Comparison of ENCODE assay signal across 12 cellular contexts in the genomic region with DNA sequence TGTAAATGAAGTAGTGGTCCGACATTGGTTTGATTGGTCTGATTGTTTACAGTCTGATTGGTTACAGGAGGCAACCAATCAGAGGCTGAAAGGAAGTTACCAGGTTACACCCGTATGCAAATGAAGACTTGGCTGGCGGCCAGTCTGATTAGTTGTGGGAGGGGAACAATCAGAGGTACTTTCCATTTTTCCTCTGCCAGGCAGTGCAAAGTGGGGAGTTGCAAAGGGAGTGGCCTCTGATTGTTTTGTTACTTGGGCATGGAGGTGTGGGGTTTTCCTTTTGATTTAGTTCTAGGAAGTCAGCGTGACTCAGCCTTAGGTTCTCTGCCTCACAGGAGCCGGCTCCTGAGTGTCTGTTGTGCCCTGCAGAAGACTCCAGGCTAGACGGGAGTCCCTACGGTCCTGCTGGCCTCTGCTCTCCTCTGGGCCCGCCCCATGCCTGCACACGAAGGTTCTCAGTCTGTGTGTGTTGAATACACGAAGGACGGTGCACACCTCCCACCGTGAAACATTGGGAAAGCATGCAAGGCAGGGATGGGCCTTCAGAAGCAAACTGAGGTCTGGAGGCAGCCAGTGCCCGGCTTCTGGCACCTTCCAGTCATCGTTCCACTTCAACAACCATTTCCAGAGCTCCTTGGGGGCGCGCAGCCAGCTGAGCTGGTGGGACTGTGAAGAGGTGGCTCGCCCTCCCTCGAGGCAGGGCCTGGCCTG. TPM values are rescaled to one million over a fixed set of nuclear protein-coding genes. Genes with fewer than 3 reads are reported as not detected.
DNase-seq lines count a peak whose midpoint lies in the region; ATAC-seq lines count a peak whose summit lies in the region.
"Had no signal": no experiment of that assay in that cellular context is flagged by ENCODE, and none has a peak within 500 bp of the region (broad histone marks: within the 10 kb centered on the region; RNA-seq: fewer than 3 reads in every experiment).

No MANE protein-coding gene starts in this region.

- peak; percentile 74 to 79 for ATAC-seq in activated T-cell treated with anti-CD3 and anti-CD28 coated beads, Interleukin-2, amount 50 U/mL, for 72 hours (replicated peaks in 1 of 2)

- H3K36me3 Mint-ChIP-seq in activated T-cell treated with anti-CD3 and anti-CD28 coated beads, Interleukin-2, amount 50 U/mL, for 72 hours (ENCODE audit: insufficient read depth in 2 of 2): no peaks in the 10 kb centered on the region

- H3K27me3 Mint-ChIP-seq in activated T-cell treated with anti-CD3 and anti-CD28 coated beads, Interleukin-2, amount 50 U/mL, for 72 hours (ENCODE audit: low read depth): peaks cover 6% of the 10 kb centered on the region

- H3K4me3 Mint-ChIP-seq in activated T-cell treated with anti-CD3 and anti-CD28 coated beads, Interleukin-2, amount 50 U/mL, for 72 hours: peak overlapping the region in 1 of 2 donors; percentile 29

- DNase-seq in NCI-H345 (lab: John Stamatoyannopoulos, UW) (peak; percentile 96), NCI-H345 treated with DMSO at 0.1 percent for 48 hours (lab: John Stamatoyannopoulos, UW; ENCODE audit: unreplicated experiment) (no peak), NCI-H1436 (lab: John Stamatoyannopoulos, UW) (peak; percentile 94), germinal center (ENCODE audit: low spot score) (no peak), MV-4-11 (lab: John Stamatoyannopoulos, UW) (no peak), foreskin melanocyte (no peak)
- peak; percentile 47 to 61 for DNase-seq in activated T-cell treated with anti-CD3 and anti-CD28 coated beads, Interleukin-2, amount 50 U/mL, for 72 hours
- DNase-seq in stimulated activated CD4-positive, alpha-beta T cell treated with anti-CD3 and anti-CD28 coated beads, Interleukin-1b, Interleukin-23, amount 100 ng/mL, for 24 hours (ENCODE audit: low read depth in 4 of 4, low spot score in 1 of 4): peak in 3 of 4 experiments; percentile 3 to 36 (median 7)
- DNase-seq: activated gamma-delta T cell treated with Interleukin-2 at 50 U/mL for 16 hours, dorsolateral prefrontal cortex had no signal

- peaks cover 12% of the 10 kb centered on the region for H3K4me1 Mint-ChIP-seq in activated T-cell treated with anti-CD3 and anti-CD28 coated beads, Interleukin-2, amount 50 U/mL, for 72 hours (ENCODE audit: low read depth)

- no peak overlapping the region for H3K27ac Mint-ChIP-seq in activated T-cell treated with anti-CD3 and anti-CD28 coated beads, Interleukin-2, amount 50 U/mL, for 72 hours

- H3K9me3 Mint-ChIP-seq in activated T-cell treated with anti-CD3 and anti-CD28 coated beads, Interleukin-2, amount 50 U/mL, for 72 hours: no peaks in the 10 kb centered on the region

RNA-seq across cellular contexts. Expression of gene OLFM1, which starts 43.0 kb away (rescaled TPM):
- total RNA-seq in activated T-cell treated with anti-CD3 and anti-CD28 coated beads, Interleukin-2, amount 50 U/mL, for 72 hours: under 1 TPM in 1 of 2 donors, not detected in 1; 0.70 TPM
- total RNA-seq: myocyte; T-helper 2 cell treated with Interferon-gamma antibody and Interleukin-4, amounts not matched to agents 100 ng/mL and 5 ng/mL, for 36 hours had no signal

Comparison
In these comparisons a context has a peak if more than half of its experiments do, and no peak if none do; other contexts are left out.
1. DNase-seq: peak in NCI-H345 (single experiment), NCI-H1436 (single experiment), activated T-cell treated with anti-CD3 and anti-CD28 coated beads, Interleukin-2, amount 50 U/mL, for 72 hours (2 of 2) and stimulated activated CD4-positive, alpha-beta T cell treated with anti-CD3 and anti-CD28 coated beads, Interleukin-1b, Interleukin-23, amount 100 ng/mL, for 24 hours (3 of 4); none in NCI-H345 treated with DMSO at 0.1 percent for 48 hours (single experiment), germinal center (single experiment), MV-4-11 (single experiment) and foreskin melanocyte (single experiment).